Comparison of ENCODE assay signal across 8 cellular contexts in the genomic region with DNA sequence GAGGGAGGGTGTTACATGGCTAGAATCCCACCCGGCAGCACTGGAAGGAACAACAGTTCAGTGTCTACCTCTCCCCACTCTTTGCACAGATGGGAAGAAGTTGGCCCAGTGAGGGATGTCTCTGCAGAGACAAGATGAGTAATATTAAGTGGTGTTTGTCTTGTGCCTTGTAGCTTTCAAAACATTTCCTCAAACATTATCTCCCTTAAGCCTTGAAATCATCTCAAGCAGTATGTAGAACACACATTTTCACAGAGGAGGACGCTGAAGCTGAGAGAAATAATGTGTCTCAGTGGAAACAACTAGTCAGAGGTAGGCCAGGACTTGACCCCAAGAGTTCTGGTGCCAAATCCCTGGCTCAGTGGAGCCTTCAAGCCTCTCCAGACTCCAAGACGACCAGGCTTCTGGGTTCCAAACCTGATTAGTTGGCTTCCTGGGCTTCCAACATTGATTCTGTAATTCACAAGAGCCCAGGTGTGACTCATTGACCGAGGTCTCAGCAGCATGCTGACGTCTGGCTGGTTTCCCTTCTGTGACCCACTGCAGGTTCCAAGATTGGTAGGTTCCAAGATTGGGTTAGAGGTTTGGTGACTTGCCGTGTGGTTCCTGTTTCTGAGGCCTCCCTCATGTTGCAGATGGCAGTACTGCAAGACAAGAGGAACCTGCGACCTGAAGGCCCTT. TPM values are rescaled to one million over a fixed set of nuclear protein-coding genes. Genes with fewer than 3 reads are reported as not detected.
A peak's percentile ranks its signal among the peaks of the same experiment; 100 is the strongest.
DNase-seq lines count a peak whose midpoint lies in the region; FAIRE-seq and TF ChIP-seq lines count a peak whose summit lies in the region.

No MANE protein-coding gene starts in this region.

- no TSS peak for BruUV-seq in endothelial cell of umbilical vein (replicated peaks; lab: Mats Ljungman, UMichigan)

- POLR2A ChIA-PET in endothelial cell of umbilical vein (lab: Charles Lee), result no interaction called here

- H2AFZ ChIP-seq in endothelial cell of umbilical vein (ENCODE audit: low read depth, low read length) (no peak overlapping the region), smooth muscle cell (ENCODE audit: low read depth) (no peak overlapping the region)

- DNase-seq in activated CD4-positive, alpha-beta T cell treated with anti-CD3 and anti-CD28 coated beads, Interleukin-2, amount 50 U/mL, for 48 hours, result peak; percentile 16 to 30
- DNase-seq in activated CD4-positive, alpha-beta T cell treated with anti-CD3 and anti-CD28 coated beads, Interleukin-2, amount 50 U/mL, for 4 hours, result no peak
- peak; percentile 5 for DNase-seq in RCC 7860 (ENCODE audit: low spot score)
- peak; percentile 24 for DNase-seq in endothelial cell of umbilical vein (ENCODE audit: low read depth, low spot score)
- no peak for DNase-seq in smooth muscle cell (lab: John Stamatoyannopoulos, UW; ENCODE audit: unreplicated experiment)
- no peak for DNase-seq in NCI-H2107 treated with DMSO at 0.1 percent for 48 hours (lab: John Stamatoyannopoulos, UW; ENCODE audit: unreplicated experiment)
- DNase-seq in DMS79 (lab: John Stamatoyannopoulos, UW), result no peak
- DNase-seq in GM13977 (ENCODE audit: low spot score), result no peak

- no peak for TF ChIP-seq CTCF in endothelial cell of umbilical vein (IDR thresholded peaks at IDR 0.05; ENCODE audit: extremely low read depth in 1 of 2, insufficient read depth in 1 of 2, low read depth in 1 of 2, low read length in 2 of 2)
- TF ChIP-seq CTCF in smooth muscle cell (IDR thresholded peaks at IDR 0.05; ENCODE audit: borderline replicate concordance, insufficient read depth, poor library complexity, severe bottlenecking), result no peak
- TF ChIP-seq CTCF in GM13977 (IDR thresholded peaks at IDR 0.05; ENCODE audit: extremely low read depth, insufficient read depth, missing control alignments), result no peak

- no peaks in the 10 kb centered on the region for H3K27me3 ChIP-seq in endothelial cell of umbilical vein (ENCODE audit: control insufficient read depth in 2 of 2, insufficient read depth in 2 of 2, low read length in 2 of 2)
- no peaks in the 10 kb centered on the region for H3K27me3 ChIP-seq in smooth muscle cell (ENCODE audit: low read depth)

- H3K9me3 ChIP-seq in endothelial cell of umbilical vein (replicated peaks; ENCODE audit: control insufficient read depth, insufficient read depth, low read length), result no peaks in the 10 kb centered on the region
- H3K9me3 ChIP-seq in smooth muscle cell (replicated peaks; ENCODE audit: low read depth), result no peaks in the 10 kb centered on the region

- H4K20me1 ChIP-seq in endothelial cell of umbilical vein (replicated peaks; ENCODE audit: control insufficient read depth, extremely low read depth, insufficient read depth, low read length), result no peaks in the 10 kb centered on the region
- no peaks in the 10 kb centered on the region for H4K20me1 ChIP-seq in smooth muscle cell (ENCODE audit: low read depth)

- WGBS in smooth muscle cell (ENCODE audit: low lambda C conversion rate), result 32% methylated on average over 7 of the region's 7 CpGs

- CTCF ChIA-PET in endothelial cell of umbilical vein (lab: Charles Lee), result interaction anchor here (1.2 kb wide), 1 partner anchor 56 kb away, joined by 4 read pairs; the partner anchor contains the start of gene B9D1

- no peak overlapping the region for H3K4me3 ChIP-seq in endothelial cell of umbilical vein (replicated peaks in 1 of 3; ENCODE audit: insufficient read depth in 1 of 3, low read depth in 1 of 3, low read length in 3 of 3)
- no peak overlapping the region for H3K4me3 ChIP-seq in smooth muscle cell

- H3K79me2 ChIP-seq in endothelial cell of umbilical vein (ENCODE audit: control insufficient read depth, insufficient read depth, low read length) (no peaks in the 10 kb centered on the region), smooth muscle cell (ENCODE audit: low read depth) (no peaks in the 10 kb centered on the region)

- H3K4me1 ChIP-seq in endothelial cell of umbilical vein (ENCODE audit: control insufficient read depth, extremely low read depth, insufficient read depth, low read length) (no peaks in the 10 kb centered on the region), smooth muscle cell (ENCODE audit: low read depth) (no peaks in the 10 kb centered on the region)

- dilution Hi-C loops in endothelial cell of umbilical vein (cut with MboI; ENCODE audit: extremely low pct_ligation_motif_present, low sequenced_read_pairs), result no loop called here

- H3K9me1 ChIP-seq in endothelial cell of umbilical vein (replicated peaks; ENCODE audit: control insufficient read depth, extremely low read depth, insufficient read depth, low read length), result no peaks in the 10 kb centered on the region

- intact Hi-C loops in endothelial cell of umbilical vein (cut with micrococcal nuclease), result no loop called here

- no peak overlapping the region for H3K9ac ChIP-seq in endothelial cell of umbilical vein (replicated peaks; ENCODE audit: extremely low read depth, insufficient read depth, low read length)
- H3K9ac ChIP-seq in smooth muscle cell (ENCODE audit: low read depth), result no peak overlapping the region

- H3K4me2 ChIP-seq in endothelial cell of umbilical vein (ENCODE audit: insufficient read depth, low read length) (no peak overlapping the region), smooth muscle cell (peak overlapping the region; percentile 40)

- no peaks in the 10 kb centered on the region for H3F3A ChIP-seq in smooth muscle cell (ENCODE audit: low read depth)

- in situ Hi-C loops in GM13977 (cut with MboI; ENCODE audit: low pct_unique_long_range_greater_than_20kb, low sequenced_read_pairs, unreplicated experiment), result no loop called here

- FAIRE-seq in RCC 7860 (lab: Jason Lieb, UNC), result no peak
- no peak for FAIRE-seq in endothelial cell of umbilical vein (lab: Jason Lieb, UNC)

- H3K27ac ChIP-seq in endothelial cell of umbilical vein (ENCODE audit: insufficient read depth, low read depth, low read length) (no peak overlapping the region), smooth muscle cell (ENCODE audit: low read depth) (peak overlapping the region; percentile 34)

- no peak for TF ChIP-seq POLR2A in endothelial cell of umbilical vein (IDR thresholded peaks at IDR 0.05; ENCODE audit: low read depth, low read length)

- H3K36me3 ChIP-seq in endothelial cell of umbilical vein (ENCODE audit: control insufficient read depth in 2 of 2, extremely low read depth in 1 of 2, insufficient read depth in 2 of 2, low read length in 2 of 2) (no peaks in the 10 kb centered on the region), smooth muscle cell (ENCODE audit: low read depth) (no peaks in the 10 kb centered on the region)

TF ChIP-seq in endothelial cell of umbilical vein, 7 proteins besides CTCF, POLR2A, EP300 and RAD21 (continues in another document):
- no peak for TF ChIP-seq POLR2AphosphoS5 (IDR thresholded peaks at IDR 0.05; ENCODE audit: insufficient read depth, low read depth, low read length)
- TF ChIP-seq MAX (IDR thresholded peaks at IDR 0.05; ENCODE audit: insufficient read depth, insufficient read length), result no peak

RNA-seq across cellular contexts. Expression of gene RNF112, which starts 7.4 kb away (rescaled TPM):
- total RNA-seq in endothelial cell of umbilical vein (0.11 TPM in 1 of 2 replicates, not detected in the other), smooth muscle cell (4.6 and 7.4 TPM in 2 replicates)
- polyA plus RNA-seq in endothelial cell of umbilical vein (0.05 and 0.06 TPM in 2 replicates), smooth muscle cell (3.5 and 7.2 TPM in 2 replicates)
- polyA plus RNA-seq in endothelial cell of umbilical vein (2011; cell fraction: cytosol; rRNA removed), result 0.03 TPM in 2 replicates
- polyA plus RNA-seq in endothelial cell of umbilical vein (2011; cell fraction: nucleus; rRNA removed), result 0.28 and 1.1 TPM in 2 replicates
- polyA plus RNA-seq in endothelial cell of umbilical vein (2012), result 0.11 and 0.12 TPM in 2 replicates
- polyA minus RNA-seq in endothelial cell of umbilical vein, result not detected in 2 replicates
- not detected for polyA minus RNA-seq in endothelial cell of umbilical vein (2011; cell fraction: cytosol; rRNA and poly(A)+ RNA removed)
- polyA minus RNA-seq in endothelial cell of umbilical vein (2011; cell fraction: nucleus; rRNA and poly(A)+ RNA removed), result not detected in 2 replicates

RNA-seq across cellular contexts. Expression of gene MFAP4, which starts 31.5 kb away (rescaled TPM):
- total RNA-seq in endothelial cell of umbilical vein (not detected in 2 replicates), smooth muscle cell (580 and 618 TPM in 2 replicates)
- polyA plus RNA-seq in endothelial cell of umbilical vein (not detected in 2 replicates), smooth muscle cell (960 and 1,738 TPM in 2 replicates)
- not detected in 2 replicates for polyA plus RNA-seq in endothelial cell of umbilical vein (2011; cell fraction: cytosol; rRNA removed)
- not detected in 2 replicates for polyA plus RNA-seq in endothelial cell of umbilical vein (2011; cell fraction: nucleus; rRNA removed)
- polyA plus RNA-seq in endothelial cell of umbilical vein (2012), result 0.29 TPM in 1 of 2 replicates, not detected in the other
- not detected in 2 replicates for polyA minus RNA-seq in endothelial cell of umbilical vein
- polyA minus RNA-seq in endothelial cell of umbilical vein (2011; cell fraction: cytosol; rRNA and poly(A)+ RNA removed), result not detected
- polyA minus RNA-seq in endothelial cell of umbilical vein (2011; cell fraction: nucleus; rRNA and poly(A)+ RNA removed), result not detected in 2 replicates

RNA-seq across cellular contexts. Expression of gene MAPK7, which starts 40.2 kb away (rescaled TPM):
- 26.0 and 30.7 TPM in 2 replicates for total RNA-seq in endothelial cell of umbilical vein
- 16.8 and 17.2 TPM in 2 replicates for polyA plus RNA-seq in endothelial cell of umbilical vein
- polyA plus RNA-seq in endothelial cell of umbilical vein (2011; cell fraction: cytosol; rRNA removed), result 12.4 and 14.9 TPM in 2 replicates
- polyA plus RNA-seq in endothelial cell of umbilical vein (2011; cell fraction: nucleus; rRNA removed), result 25.6 and 30.1 TPM in 2 replicates
- 17.8 and 21.8 TPM in 2 replicates for polyA plus RNA-seq in endothelial cell of umbilical vein (2012)
- 36.6 and 36.7 TPM in 2 replicates for polyA minus RNA-seq in endothelial cell of umbilical vein
- polyA minus RNA-seq in endothelial cell of umbilical vein (2011; cell fraction: cytosol; rRNA and poly(A)+ RNA removed), result 9.1 TPM
- 24.8 and 29.8 TPM in 2 replicates for polyA minus RNA-seq in endothelial cell of umbilical vein (2011; cell fraction: nucleus; rRNA and poly(A)+ RNA removed)
- 9.1 and 14.7 TPM in 2 replicates for total RNA-seq in smooth muscle cell
- 34.5 and 36.3 TPM in 2 replicates for polyA plus RNA-seq in smooth muscle cell

RNA-seq across cellular contexts. Expression of gene B9D1, which starts 55.9 kb away (rescaled TPM):
- total RNA-seq in endothelial cell of umbilical vein (17.9 and 20.5 TPM in 2 replicates), smooth muscle cell (21.6 and 21.9 TPM in 2 replicates)
- polyA plus RNA-seq in endothelial cell of umbilical vein (55.8 and 66.0 TPM in 2 replicates), smooth muscle cell (30.0 and 45.5 TPM in 2 replicates)
- polyA plus RNA-seq in endothelial cell of umbilical vein (2011; cell fraction: cytosol; rRNA removed), result 61.3 TPM in 2 replicates
- 32.8 and 53.9 TPM in 2 replicates for polyA plus RNA-seq in endothelial cell of umbilical vein (2011; cell fraction: nucleus; rRNA removed)
- polyA plus RNA-seq in endothelial cell of umbilical vein (2012), result 21.0 and 27.2 TPM in 2 replicates
- 40.3 and 46.5 TPM in 2 replicates for polyA minus RNA-seq in endothelial cell of umbilical vein
- 20.5 TPM for polyA minus RNA-seq in endothelial cell of umbilical vein (2011; cell fraction: cytosol; rRNA and poly(A)+ RNA removed)
- polyA minus RNA-seq in endothelial cell of umbilical vein (2011; cell fraction: nucleus; rRNA and poly(A)+ RNA removed), result 13.0 and 17.7 TPM in 2 replicates

Comparison
In these comparisons a context has a peak if more than half of its experiments do, and no peak if none do; other contexts are left out.
1. DNase-seq: peak in activated CD4-positive, alpha-beta T cell treated with anti-CD3 and anti-CD28 coated beads, Interleukin-2, amount 50 U/mL, for 48 hours (2 of 2), RCC 7860 (single experiment) and endothelial cell of umbilical vein (single experiment); none in activated CD4-positive, alpha-beta T cell treated with anti-CD3 and anti-CD28 coated beads, Interleukin-2, amount 50 U/mL, for 4 hours (0 of 2), smooth muscle cell (single experiment), NCI-H2107 treated with DMSO at 0.1 percent for 48 hours (single experiment), DMS79 (single experiment) and GM13977 (single experiment).
2. RNA of gene MFAP4, which starts 31.5 kb away (total RNA-seq): 580 to 618 TPM in smooth muscle cell; not detected in endothelial cell of umbilical vein; every median in the first group is over 100 times any median in the second.